ENCODE assay signal across 9 cellular contexts in genomic region chr17:36705651-36706436, GRCh38.
DNase-seq lines count a peak whose midpoint lies in the region; ATAC-seq, FAIRE-seq and TF ChIP-seq lines count a peak whose summit lies in the region.
"Had no signal": no experiment of that assay in that cellular context is flagged by ENCODE, and none has a peak within 500 bp of the region (broad histone marks: within the 10 kb centered on the region; RNA-seq: fewer than 3 reads in every experiment).

No MANE protein-coding gene starts in this region.

- no peaks in the 10 kb centered on the region for H3K9me3 ChIP-seq in T-helper 17 cell (ENCODE audit: control insufficient read depth, low read length, poor library complexity, severe bottlenecking)
- no peaks in the 10 kb centered on the region for H3K9me3 ChIP-seq in GM12878 (replicated peaks; ENCODE audit: control insufficient read depth, insufficient read depth, low read length)
- H3K9me3 ChIP-seq in HepG2 (ENCODE audit: low read length) = no peaks in the 10 kb centered on the region
- no peaks in the 10 kb centered on the region for H3K9me3 ChIP-seq in thyroid gland
- H3K9me3 ChIP-seq: BLaER1 treated with 17β-estradiol and CSF1 and Interleukin-3, amounts not matched to agents 10 nM and 100 nM had no signal

- POLR2A ChIA-PET in GM12878 (lab: Charles Lee) (interaction anchor here (0.5 kb wide), 1 partner anchor 8 kb away, joined by 3 read pairs; no protein-coding TSS in a partner anchor), HepG2 (lab: Yijun Ruan, JAX) (no interaction called here)

- RAD21 ChIA-PET in GM12878 (lab: Charles Lee; ENCODE audit: unreplicated experiment) = interaction anchor here (0.7 to 2.2 kb wide), 3 partner anchors 89 to 341 kb away, joined by 3 to 8 read pairs (median 5); no protein-coding TSS in a partner anchor

- in situ Hi-C loops in GM12878 (cut with MboI) (loop anchor here (5.0 kb wide), 1 partner anchor 79 kb away; no protein-coding TSS in a partner anchor), HepG2 (cut with HindIII; ENCODE audit: extremely low pct_ligation_motif_present, low pct_unique_long_range_greater_than_20kb) (no loop called here)

- no peaks in the 10 kb centered on the region; a peak in 2 of 4 replicates for H3K27me3 ChIP-seq in GM12878 (replicated peaks in 1 of 2; ENCODE audit: control insufficient read depth in 2 of 2, insufficient read depth in 2 of 2, low read length in 1 of 2)
- 0 out of 5 replicates have a peak, but pooled peaks cover 0 to 2% of the 10 kb centered on the region in 2 experiments for H3K27me3 ChIP-seq in HepG2 (ENCODE audit: control insufficient read depth in 1 of 2, insufficient read depth in 2 of 2, low read length in 2 of 2)
- H3K27me3 ChIP-seq in thyroid gland = no peaks in the 10 kb centered on the region
- H3K27me3 ChIP-seq: BLaER1 treated with 17β-estradiol and CSF1 and Interleukin-3, amounts not matched to agents 10 nM and 100 nM had no signal

- H3K4me3 ChIP-seq in GM12878 (no peak overlapping the region), HepG2 (replicated peaks in 1 of 3; ENCODE audit: insufficient read depth in 1 of 3, low read depth in 2 of 3, low read length in 3 of 3) (no peak overlapping the region), thyroid gland (replicated peaks in 1 of 3) (no peak overlapping the region)
- H3K4me3 ChIP-seq: BLaER1 treated with 17β-estradiol and CSF1 and Interleukin-3, amounts not matched to agents 10 nM and 100 nM had no signal

- peak; percentile 18 for DNase-seq in NK-92 treated with Interleukin-12 subunit alpha and Interleukin-12 subunit beta, amount 100 ng/mL, for 24 hours (lab: John Stamatoyannopoulos, UW)
- DNase-seq in NK-92 (lab: John Stamatoyannopoulos, UW; ENCODE audit: unreplicated experiment) (no peak), NCI-H1436 treated with DMSO at 0.1 percent for 48 hours (lab: John Stamatoyannopoulos, UW) (peak; percentile 67), T-helper 17 cell (peak in 2 of 3 donors; percentile 20 to 32), GM12878 (ENCODE audit: low read depth, low spot score) (no peak), HepG2 (ENCODE audit: low spot score) (peak; percentile 18), thyroid gland (peak; percentile 34 to 37)

- H3K4me1 Mint-ChIP-seq in T-helper 17 cell = no peaks in the 10 kb centered on the region

- TF ChIP-seq EP300 in GM12878 (IDR thresholded peaks at IDR 0.05; ENCODE audit: borderline replicate concordance in 1 of 2, control insufficient read depth in 1 of 2, low read depth in 2 of 2, low read length in 2 of 2) = no peak
- no peak for TF ChIP-seq EP300 in HepG2 (IDR thresholded peaks at IDR 0.05; ENCODE audit: low read depth in 2 of 2, low read length in 2 of 2)
- TF ChIP-seq EP300 in HepG2 (CRISPR knock-in tag; IDR thresholded peaks at IDR 0.05; ENCODE audit: borderline replicate concordance) = no peak

- FAIRE-seq in GM12878 (lab: Jason Lieb, UNC) (no peak), HepG2 (lab: Jason Lieb, UNC) (no peak)

- intact Hi-C loops in GM12878 (cut with micrococcal nuclease; ENCODE audit: unreplicated experiment) = loop anchor here (10.0 kb wide), 1 partner anchor 81 kb away; no protein-coding TSS in a partner anchor
- intact Hi-C loops in HepG2 (cut with micrococcal nuclease; ENCODE audit: unreplicated experiment) = loop anchor here (2.0 kb wide), 1 partner anchor 77 kb away; no protein-coding TSS in a partner anchor
- intact Hi-C loops in thyroid gland (cut with DNase I) = no loop called here

- no peak overlapping the region for H3K4me3 Mint-ChIP-seq in T-helper 17 cell

- TF ChIP-seq CTCF in GM12878 (IDR thresholded peaks at IDR 0.05 in 2 of 3, conservative IDR thresholded peaks at IDR 0.05 in 1 of 3; ENCODE audit: control insufficient read depth in 2 of 3, extremely low read depth in 1 of 3, insufficient read depth in 1 of 3, low read depth in 3 of 3, low read length in 3 of 3) (peak; percentile 66 to 78 (median 78)), HepG2 (CRISPR knock-in tag; IDR thresholded peaks at IDR 0.05) (peak; percentile 76), thyroid gland (IDR thresholded peaks at IDR 0.05) (peak in 5 of 6 experiments; percentile 23 to 64 (median 31))

- peaks cover 33% of the 10 kb centered on the region for H3K27me3 Mint-ChIP-seq in T-helper 17 cell

- WGBS in GM12878 (ENCODE audit: insufficient coverage, insufficient replicate concordance, low lambda C conversion rate, missing lambda C conversion rate) = 25% methylated on average over 18 of the region's 18 CpGs
- 27% methylated on average over 13 of the region's 18 CpGs for WGBS in HepG2 (ENCODE audit: low lambda C conversion rate)
- 60 to 61% methylated on average over 18 of the region's 18 CpGs for WGBS in thyroid gland, 2 donors

- no peak for TF ChIP-seq POLR2A in GM12878 (IDR thresholded peaks at IDR 0.05; ENCODE audit: low read depth, low read length)
- TF ChIP-seq POLR2A in HepG2 (IDR thresholded peaks at IDR 0.05; ENCODE audit: insufficient read depth in 1 of 2, low read depth in 2 of 2, low read length in 2 of 2) = no peak
- no peak for TF ChIP-seq POLR2A in thyroid gland (IDR thresholded peaks at IDR 0.05)

- no peak overlapping the region for H3K27ac Mint-ChIP-seq in T-helper 17 cell

- no peaks in the 10 kb centered on the region for H3K79me2 ChIP-seq in GM12878 (ENCODE audit: control insufficient read depth, insufficient read depth, low read length)
- no peaks in the 10 kb centered on the region for H3K79me2 ChIP-seq in HepG2 (ENCODE audit: insufficient read depth, low read length)

- H3K36me3 Mint-ChIP-seq in T-helper 17 cell (ENCODE audit: low read depth) = peaks cover 5% of the 10 kb centered on the region

- H3K27ac ChIP-seq in GM12878 (ENCODE audit: control insufficient read depth, insufficient read depth) = no peak overlapping the region
- H3K27ac ChIP-seq in HepG2 (ENCODE audit: extremely low read length, insufficient read depth, low read length) = no peak overlapping the region
- H3K27ac ChIP-seq in thyroid gland = no peak overlapping the region
- H3K27ac ChIP-seq: BLaER1 treated with 17β-estradiol and CSF1 and Interleukin-3, amounts not matched to agents 10 nM and 100 nM had no signal

- no peak overlapping the region for H3K9ac ChIP-seq in GM12878 (ENCODE audit: control insufficient read depth, insufficient read depth, low read length)
- no peak overlapping the region for H3K9ac ChIP-seq in HepG2 (ENCODE audit: insufficient read depth, low read depth, low read length)
- H3K9ac ChIP-seq: BLaER1 treated with 17β-estradiol and CSF1 and Interleukin-3, amounts not matched to agents 10 nM and 100 nM had no signal

- no peaks in the 10 kb centered on the region for H3K36me3 ChIP-seq in GM12878 (ENCODE audit: control insufficient read depth in 2 of 2, insufficient read depth in 2 of 2, low read length in 1 of 2)
- no peaks in the 10 kb centered on the region for H3K36me3 ChIP-seq in HepG2 (replicated peaks in 1 of 2; ENCODE audit: control insufficient read depth in 1 of 2, insufficient read depth in 2 of 2, low read length in 2 of 2)
- H3K36me3 ChIP-seq in thyroid gland = no peaks in the 10 kb centered on the region
- H3K36me3 ChIP-seq: BLaER1 treated with 17β-estradiol and CSF1 and Interleukin-3, amounts not matched to agents 10 nM and 100 nM had no signal

- SMC1A ChIA-PET in GM12878 (lab: Charles Lee; ENCODE audit: uncharacterized antibody, unreplicated experiment) = interaction anchor here (2.2 kb wide), 1 partner anchor 341 kb away, joined by 6 read pairs; no protein-coding TSS in a partner anchor

- TF ChIP-seq RAD21 in GM12878 (IDR thresholded peaks at IDR 0.05; ENCODE audit: insufficient read depth, low read depth, low read length) = peak; percentile 68
- TF ChIP-seq RAD21 in HepG2 (CRISPR knock-in tag; IDR thresholded peaks at IDR 0.05) = peak; percentile 48; the same call in 1 of the 2 replicates

- H3K4me1 ChIP-seq in GM12878 (ENCODE audit: control insufficient read depth, insufficient read depth, low read length) (no peaks in the 10 kb centered on the region), HepG2 (ENCODE audit: insufficient read depth, low read length) (no peaks in the 10 kb centered on the region), thyroid gland (peaks cover 0 to 3% of the 10 kb centered on the region in 2 donors)

- BruUV-seq in GM12878 (replicated peaks; lab: Mats Ljungman, UMichigan) (no TSS peak), HepG2 (replicated peaks; lab: Mats Ljungman, UMichigan) (no TSS peak)

- no peak overlapping the region for H2AFZ ChIP-seq in GM12878 (ENCODE audit: control insufficient read depth, low read depth, low read length)
- H2AFZ ChIP-seq in HepG2 (ENCODE audit: low read length) = no peak overlapping the region

- no peak overlapping the region for H3K4me2 ChIP-seq in GM12878 (ENCODE audit: control insufficient read depth, insufficient read depth)
- no peak overlapping the region for H3K4me2 ChIP-seq in HepG2 (ENCODE audit: low read depth, low read length)
- H3K4me2 ChIP-seq: BLaER1 treated with 17β-estradiol and CSF1 and Interleukin-3, amounts not matched to agents 10 nM and 100 nM had no signal

- H4K20me1 ChIP-seq in GM12878 (ENCODE audit: control insufficient read depth, insufficient read depth) = no peaks in the 10 kb centered on the region
- H4K20me1 ChIP-seq in HepG2 (ENCODE audit: insufficient read depth, low read length) = 0 out of 2 replicates have a peak, but pooled peaks cover 2% of the 10 kb centered on the region

- ATAC-seq in T-helper 17 cell (peak; percentile 78), GM12878 (peak; percentile 92), HepG2 (peak; percentile 93), HG02798 (IDR thresholded peaks at IDR 0.05; ENCODE audit: poor library complexity, unreplicated experiment) (no peak)

- CTCF ChIA-PET in GM12878 (lab: Yijun Ruan, JAX) (interaction anchor here (1.0 to 2.3 kb wide), 3 partner anchors 13 to 103 kb away, joined by 3 to 10 read pairs (median 5); no protein-coding TSS in a partner anchor), HepG2 (lab: Yijun Ruan, JAX; ENCODE audit: low intra/inter-chr PET ratio, low total read pairs) (interaction anchor here (0.9 to 1.5 kb wide), 2 partner anchors 77 to 103 kb away, joined by 7 to 8 read pairs; no protein-coding TSS in a partner anchor)

TF ChIP-seq in GM12878, 131 proteins besides CTCF, POLR2A, EP300 and RAD21:
- TF ChIP-seq MEF2B (IDR thresholded peaks at IDR 0.05; ENCODE audit: partially characterized antibody, poor library complexity, severe bottlenecking) = no peak
- peak; percentile 77; the same call in 1 of the 2 replicates for TF ChIP-seq SMC3 (IDR thresholded peaks at IDR 0.05; ENCODE audit: borderline replicate concordance, low read length)

TF ChIP-seq in HepG2, 621 proteins besides CTCF, POLR2A, EP300 and RAD21 (continues in another document):
- no peak for TF ChIP-seq ZNF451 (CRISPR knock-in tag; IDR thresholded peaks at IDR 0.05)
- peak; percentile 76; the same call in 1 of the 2 replicates for TF ChIP-seq MIER2 (CRISPR knock-in tag; IDR thresholded peaks at IDR 0.05)
- TF ChIP-seq ATRX (CRISPR knock-in tag; IDR thresholded peaks at IDR 0.05; ENCODE audit: borderline replicate concordance) = no peak
- TF ChIP-seq MXI1 (IDR thresholded peaks at IDR 0.05; ENCODE audit: borderline replicate concordance, low read depth, low read length) = no peak
- peak; percentile 56 for TF ChIP-seq STAG1 (CRISPR knock-in tag; IDR thresholded peaks at IDR 0.05)
- no peak for TF ChIP-seq ZSCAN25 (CRISPR knock-in tag; IDR thresholded peaks at IDR 0.05)
- TF ChIP-seq MAF1 (CRISPR knock-in tag; IDR thresholded peaks at IDR 0.05; ENCODE audit: borderline replicate concordance) = no peak

Comparison
In these comparisons a context has a peak if more than half of its experiments do, and no peak if none do; other contexts are left out.
1. DNase-seq: peak in NK-92 treated with Interleukin-12 subunit alpha and Interleukin-12 subunit beta, amount 100 ng/mL, for 24 hours (single experiment), NCI-H1436 treated with DMSO at 0.1 percent for 48 hours (single experiment), T-helper 17 cell (2 of 3), HepG2 (single experiment) and thyroid gland (2 of 2); none in NK-92 (single experiment) and GM12878 (single experiment).
2. Peak in every context shown above with its lines, with median percentiles within 50 percentile points of each other: CTCF ChIP-seq.